In the genomic region with DNA sequence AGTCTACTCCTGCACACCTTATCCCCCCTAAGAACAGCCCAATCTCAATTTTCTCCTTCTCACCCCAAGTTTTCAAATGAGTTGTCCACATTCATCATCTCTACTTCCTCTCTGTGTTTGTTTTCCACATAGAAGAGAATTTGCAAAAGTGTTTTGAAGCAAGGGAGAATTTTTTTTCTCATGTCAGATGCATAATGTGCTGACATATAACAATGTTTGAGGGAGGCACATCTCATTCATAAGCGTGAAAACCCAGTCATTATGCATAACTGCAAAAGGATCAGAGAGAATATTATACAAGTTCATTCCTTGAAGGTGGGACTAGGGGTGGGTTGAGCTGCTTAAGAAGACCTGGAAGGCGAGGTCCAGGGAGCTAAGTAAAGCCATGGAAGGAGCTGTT, we compare ENCODE assay signal across 28 cellular contexts.
"Had no signal": no experiment of that assay in that cellular context is flagged by ENCODE, and none has a peak within 500 bp of the region (broad histone marks: within the 10 kb centered on the region; RNA-seq: fewer than 3 reads in every experiment).

No MANE protein-coding gene starts in this region.

- H3K36me3 ChIP-seq: left ventricle myocardium inferior, neural progenitor cell, neutrophil, ovary, right atrium auricular region, suprapubic skin, thoracic aorta, tibial artery, uterus had no signal

- H2AFZ ChIP-seq: hepatocyte, neural progenitor cell had no signal

- H3K9ac ChIP-seq: neural progenitor cell had no signal

- H3K4me1 Mint-ChIP-seq: mesothelial cell of epicardium, nephron progenitor cell had no signal

- H3K79me2 ChIP-seq: hepatocyte had no signal

- ATAC-seq: natural killer cell, sciatic nerve had no signal

- H3K4me3 ChIP-seq: hepatocyte, left ventricle myocardium inferior, lung, neural progenitor cell, ovary, right atrium auricular region, skin epidermis, suprapubic skin, thoracic aorta, tibial artery, uterus had no signal

- H3K27ac Mint-ChIP-seq: mesothelial cell of epicardium; natural killer cell; nephron progenitor cell; neural progenitor cell; progenitor cell of endocrine pancreas; stimulated activated naive CD8-positive, alpha-beta T cell treated with anti-CD3 and anti-CD28 coated beads, Interleukin-15, Interleukin-2, amounts not matched to agents 100 ng/mL and 50 ng/mL, for 24 hours; type B pancreatic cell had no signal

- H3K9me3 ChIP-seq: left ventricle myocardium inferior, neutrophil, ovary, right atrium auricular region, suprapubic skin, thoracic aorta, tibial artery, uterus had no signal

- DNase-seq: islet precursor cell; left ventricle myocardium inferior; mesendoderm; naive B cell; natural killer cell; nephron progenitor cell; occipital lobe; ovary; stimulated activated CD4-positive, alpha-beta T cell treated with anti-CD3 and anti-CD28 coated beads, Interleukin-12 subunit alpha, Interleukin-12 subunit beta, amount 100 ng/mL, for 4 hours; stimulated activated CD4-positive, alpha-beta T cell treated with anti-CD3 and anti-CD28 coated beads, Interleukin-15, amount 100 ng/mL, for 24 hours; stimulated activated CD4-positive, alpha-beta T cell treated with anti-CD3 and anti-CD28 coated beads, Interleukin-2, amount 100 ng/mL, for 24 hours; stimulated activated CD4-positive, alpha-beta T cell treated with anti-CD3 and anti-CD28 coated beads, Interleukin-4, amount 100 ng/mL, for 1 hour; stimulated activated naive CD4-positive, alpha-beta T cell; tibial artery; uterus had no signal

- H3K27me3 ChIP-seq: hepatocyte, neural progenitor cell, neutrophil, ovary, right atrium auricular region, suprapubic skin, tibial artery, uterus had no signal

- H3K27ac ChIP-seq: hepatocyte, left ventricle myocardium inferior, neural progenitor cell, neutrophil, ovary, right atrium auricular region, skin epidermis, suprapubic skin, thoracic aorta, tibial artery, uterus had no signal

- H3K36me3 Mint-ChIP-seq: mesothelial cell of epicardium, natural killer cell, neural progenitor cell, type B pancreatic cell had no signal

- H3K4me1 ChIP-seq: right atrium auricular region, uterus had no signal

- H3K27me3 Mint-ChIP-seq: naive B cell had no signal

- H3K4me3 Mint-ChIP-seq: mesothelial cell of epicardium; natural killer cell; nephron progenitor cell; neural progenitor cell; stimulated activated naive CD8-positive, alpha-beta T cell treated with anti-CD3 and anti-CD28 coated beads, Interleukin-15, Interleukin-2, amounts not matched to agents 100 ng/mL and 50 ng/mL, for 24 hours; type B pancreatic cell had no signal

- H3K9me3 Mint-ChIP-seq: mesothelial cell of epicardium; natural killer cell; nephron progenitor cell; neural progenitor cell; stimulated activated naive CD8-positive, alpha-beta T cell treated with anti-CD3 and anti-CD28 coated beads, Interleukin-15, Interleukin-2, amounts not matched to agents 100 ng/mL and 50 ng/mL, for 24 hours; type B pancreatic cell had no signal

- H3K4me2 ChIP-seq: hepatocyte, neural progenitor cell had no signal
